In genomic region chr6:154017786-154018185, GRCh38 we compare ENCODE assay signal across 31 cellular contexts. TPM values are rescaled to one million over a fixed set of nuclear protein-coding genes. Genes with fewer than 3 reads are reported as not detected.
"Had no signal": no experiment of that assay in that cellular context is flagged by ENCODE, and none has a peak within 500 bp of the region (broad histone marks: within the 10 kb centered on the region; RNA-seq: fewer than 3 reads in every experiment).

No MANE protein-coding gene starts in this region.

- DNase-seq: activated effector memory CD4-positive, alpha-beta T cell treated with anti-CD3 and anti-CD28 coated beads, Interleukin-2, amount 50 U/mL, for 16 hours; activated effector memory CD4-positive, alpha-beta T cell treated with Interleukin-2 at 50 U/mL for 16 hours; activated gamma-delta T cell; activated gamma-delta T cell treated with Interleukin-2 at 50 U/mL for 16 hours; activated naive CD4-positive, alpha-beta T cell; activated naive CD4-positive, alpha-beta T cell treated with anti-CD3 and anti-CD28 coated beads for 36 hours; activated naive CD4-positive, alpha-beta T cell treated with anti-CD3 and anti-CD28 coated beads, Interleukin-2, amount 10 ng/mL, durations not matched to agents 7 days and 5 days; activated naive CD4-positive, alpha-beta T cell treated with anti-CD3 and anti-CD28 coated beads, Interleukin-2, amount 50 U/mL, for 16 hours; activated naive CD4-positive, alpha-beta T cell treated with Interleukin-2 at 50 U/mL for 16 hours; activated naive CD8-positive, alpha-beta T cell treated with anti-CD3 and anti-CD28 coated beads for 36 hours; activated naive CD8-positive, alpha-beta T cell treated with anti-CD3 and anti-CD28 coated beads, Interleukin-2, amount 10 ng/mL, durations not matched to agents 7 days and 5 days; activated naive CD8-positive, alpha-beta T cell treated with anti-CD3 and anti-CD28 coated beads, Interleukin-2, amount 50 U/mL, for 24 hours; activated T-cell treated with anti-CD3 and anti-CD28 coated beads, Interleukin-2, amount 50 U/mL, for 1 hour; activated T-cell treated with anti-CD3 and anti-CD28 coated beads, Interleukin-2, amount 50 U/mL, for 24 hours; activated T-cell treated with anti-CD3 and anti-CD28 coated beads, Interleukin-2, amount 50 U/mL, for 4 hours; activated T-cell treated with anti-CD3 and anti-CD28 coated beads, Interleukin-2, amount 50 U/mL, for 48 hours; activated T-cell treated with anti-CD3 and anti-CD28 coated beads, Interleukin-2, amount 50 U/mL, for 72 hours; adrenal gland; amniotic stem cell; amygdala; anterior cingulate cortex; aorta; body of pancreas; brain microvascular endothelial cell; caudate nucleus; central memory CD4-positive, alpha-beta T cell; cerebellar nuclear complex had no signal

- H3K27ac ChIP-seq: adrenal gland, ascending aorta, body of pancreas, brain microvascular endothelial cell, breast epithelium, cardiac muscle cell had no signal

- H3K36me3 ChIP-seq: adrenal gland, ascending aorta, brain microvascular endothelial cell, breast epithelium, cardiac muscle cell had no signal

- H3K27me3 ChIP-seq: adrenal gland, ascending aorta, body of pancreas, brain microvascular endothelial cell, breast epithelium, cardiac muscle cell had no signal

- H3K9me3 ChIP-seq: adrenal gland, body of pancreas had no signal

- H3K4me3 ChIP-seq: adrenal gland, ascending aorta, body of pancreas, breast epithelium, cardiac muscle cell had no signal

RNA-seq across cellular contexts. Expression of gene OPRM1, which starts 21.3 kb away (rescaled TPM):
- polyA plus RNA-seq: adipose tissue, cardiac muscle cell had no signal
